ENCODE assay signal across 10 cellular contexts in the genomic region with DNA sequence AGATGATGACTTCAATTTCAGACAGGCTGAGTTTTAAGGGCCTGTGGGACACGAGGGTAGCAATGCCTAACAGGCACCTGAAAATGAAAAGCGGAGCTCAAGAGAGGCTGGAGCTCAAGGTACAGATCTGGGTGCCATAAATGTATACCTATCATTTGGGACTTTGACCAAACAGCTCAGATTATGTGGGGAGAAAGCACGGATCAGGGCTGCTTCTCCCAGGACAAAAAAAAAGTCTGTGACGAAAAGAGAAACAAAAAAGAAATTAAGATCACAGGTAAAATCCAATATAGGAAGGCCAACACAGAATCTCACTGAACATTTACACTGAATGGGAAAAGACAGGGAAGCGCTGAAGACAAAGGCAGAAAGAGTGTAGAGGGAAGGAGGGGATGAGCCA. TPM values are rescaled to one million over a fixed set of nuclear protein-coding genes. Genes with fewer than 3 reads are reported as not detected.
DNase-seq lines count a peak whose midpoint lies in the region; ATAC-seq and TF ChIP-seq lines count a peak whose summit lies in the region.
"Had no signal": no experiment of that assay in that cellular context is flagged by ENCODE, and none has a peak within 500 bp of the region (broad histone marks: within the 10 kb centered on the region; RNA-seq: fewer than 3 reads in every experiment).

No MANE protein-coding gene starts in this region.

- H3K27ac ChIP-seq in DOHH2 (ENCODE audit: low read depth, low read length) = no peak overlapping the region
- H3K27ac ChIP-seq: ascending aorta had no signal

- peak overlapping the region in 3 of 5 experiments; percentile 33 to 66 (median 51) for H3K27ac Mint-ChIP-seq in brain
- H3K27ac Mint-ChIP-seq in nephron progenitor cell = no peak overlapping the region

- H3K36me3 ChIP-seq in DOHH2 (ENCODE audit: control insufficient read depth, low read length) (peaks cover 67% of the 10 kb centered on the region), Loucy (ENCODE audit: insufficient read depth, low read length) (peaks cover 26% of the 10 kb centered on the region; the same call in 1 of the 2 replicates)

- peaks cover 50% of the 10 kb centered on the region for H3K4me1 ChIP-seq in DOHH2 (ENCODE audit: control insufficient read depth, low read length)
- peaks cover 63% of the 10 kb centered on the region for H3K4me1 ChIP-seq in Loucy (ENCODE audit: insufficient read depth, low read length, poor library complexity, severe bottlenecking)

- H3K9me3 ChIP-seq in DOHH2 (ENCODE audit: control insufficient read depth, insufficient read depth, low read length) (no peaks in the 10 kb centered on the region), Loucy (ENCODE audit: insufficient read depth, low read depth, low read length) (no peaks in the 10 kb centered on the region)
- H3K9me3 ChIP-seq: ascending aorta had no signal

- no peaks in the 10 kb centered on the region for H3K9me2 ChIP-seq in DOHH2 (replicated peaks; ENCODE audit: control insufficient read depth, low read length)
- H3K9me2 ChIP-seq in Loucy (replicated peaks; ENCODE audit: low read depth, low read length) = no peaks in the 10 kb centered on the region

- H4K20me1 ChIP-seq in DOHH2 (ENCODE audit: control insufficient read depth, insufficient read depth, low read depth, low read length) (peaks cover 11% of the 10 kb centered on the region), Loucy (ENCODE audit: insufficient read depth, low read length, poor library complexity, severe bottlenecking) (peaks cover 62% of the 10 kb centered on the region)

- no peak for ATAC-seq in GM18870 (IDR thresholded peaks at IDR 0.05; ENCODE audit: unreplicated experiment)

- H3K4me1 Mint-ChIP-seq in brain (peaks cover 51% of the 10 kb centered on the region), nephron progenitor cell (peaks cover 30% of the 10 kb centered on the region)

- H3K36me3 Mint-ChIP-seq in brain (peaks cover 17% of the 10 kb centered on the region), nephron progenitor cell (ENCODE audit: low read depth) (peaks cover 35% of the 10 kb centered on the region)

- no peak overlapping the region for H2AFZ ChIP-seq in Loucy (ENCODE audit: low read length)

- peak overlapping the region; percentile 75 to 90 (median 83) for H3K4me3 Mint-ChIP-seq in brain
- H3K4me3 Mint-ChIP-seq in nephron progenitor cell = peak overlapping the region; percentile 68

- H3K27me3 Mint-ChIP-seq in brain (peaks cover 5% of the 10 kb centered on the region), nephron progenitor cell (ENCODE audit: low read depth, poor library complexity) (no peaks in the 10 kb centered on the region)

- peaks cover 23% of the 10 kb centered on the region for H3F3A ChIP-seq in DOHH2 (ENCODE audit: control insufficient read depth, insufficient read depth)
- no peaks in the 10 kb centered on the region for H3F3A ChIP-seq in Loucy (ENCODE audit: low read depth)

- peaks cover 0 to 9% (median 8%) of the 10 kb centered on the region in 5 experiments for H3K9me3 Mint-ChIP-seq in brain
- H3K9me3 Mint-ChIP-seq in nephron progenitor cell = no peaks in the 10 kb centered on the region

- H3K4me3 ChIP-seq in DOHH2 (ENCODE audit: low read length) (peak overlapping the region; percentile 99), Loucy (ENCODE audit: low read length, poor library complexity, severe bottlenecking) (peak overlapping the region; percentile 89)

- H3K79me2 ChIP-seq in DOHH2 (ENCODE audit: control insufficient read depth, low read length) = peaks cover 71% of the 10 kb centered on the region
- peaks cover 70% of the 10 kb centered on the region for H3K79me2 ChIP-seq in Loucy (ENCODE audit: insufficient read depth, low read length)

- no peak for TF ChIP-seq CTCF in DOHH2 (IDR thresholded peaks at IDR 0.05; ENCODE audit: low read depth, low read length, poor library complexity, severe bottlenecking)
- TF ChIP-seq CTCF in Loucy (conservative IDR thresholded peaks at IDR 0.05; ENCODE audit: low read length) = no peak
- TF ChIP-seq CTCF in brain (conservative IDR thresholded peaks at IDR 0.05) = no peak
- no peak for TF ChIP-seq CTCF in nephron progenitor cell (IDR thresholded peaks at IDR 0.05)

- DNase-seq in nephron progenitor cell (no peak), NCI-H345 treated with DMSO at 0.1 percent for 48 hours (lab: John Stamatoyannopoulos, UW; ENCODE audit: unreplicated experiment) (no peak), globus pallidus (ENCODE audit: low spot score) (no peak)
- DNase-seq: EL; NK-92 treated with Interleukin-12 subunit alpha and Interleukin-12 subunit beta, amount 100 ng/mL, for 24 hours had no signal

- peak overlapping the region; percentile 92 for H3K4me2 ChIP-seq in DOHH2 (ENCODE audit: low read length)
- peak overlapping the region; percentile 84 for H3K4me2 ChIP-seq in Loucy (ENCODE audit: low read depth, low read length, poor library complexity, severe bottlenecking)

- no peaks in the 10 kb centered on the region for H3K27me3 ChIP-seq in DOHH2 (ENCODE audit: control insufficient read depth, low read length)
- H3K27me3 ChIP-seq in Loucy (ENCODE audit: insufficient read depth, low read length, poor library complexity, severe bottlenecking) = no peaks in the 10 kb centered on the region
- H3K27me3 ChIP-seq: ascending aorta had no signal

- H3K9ac ChIP-seq in Loucy (ENCODE audit: low read depth, low read length, poor library complexity, severe bottlenecking) = peak overlapping the region; percentile 83

RNA-seq across cellular contexts. Expression of a gene that starts 1.9 kb away (rescaled TPM):
- polyA plus RNA-seq in brain (ENCODE audit: insufficient read depth, low read depth, low replicate concordance) = 38.3 TPM

RNA-seq across cellular contexts. Expression of a gene that starts 8.5 kb away (rescaled TPM):
- 87.4 TPM for polyA plus RNA-seq in brain (ENCODE audit: insufficient read depth, low read depth, low replicate concordance)

RNA-seq across cellular contexts. Expression of a gene that starts 21.5 kb away (rescaled TPM):
- not detected for polyA plus RNA-seq in brain (ENCODE audit: insufficient read depth, low read depth, low replicate concordance)

RNA-seq across cellular contexts. Expression of a gene that starts 33.6 kb away (rescaled TPM):
- polyA plus RNA-seq in brain (ENCODE audit: insufficient read depth, low read depth, low replicate concordance) = 32.2 TPM

RNA-seq across cellular contexts. Expression of a gene that starts 59.6 kb away (rescaled TPM):
- polyA plus RNA-seq in brain (ENCODE audit: insufficient read depth, low read depth, low replicate concordance) = 153 TPM
